In the genomic region with DNA sequence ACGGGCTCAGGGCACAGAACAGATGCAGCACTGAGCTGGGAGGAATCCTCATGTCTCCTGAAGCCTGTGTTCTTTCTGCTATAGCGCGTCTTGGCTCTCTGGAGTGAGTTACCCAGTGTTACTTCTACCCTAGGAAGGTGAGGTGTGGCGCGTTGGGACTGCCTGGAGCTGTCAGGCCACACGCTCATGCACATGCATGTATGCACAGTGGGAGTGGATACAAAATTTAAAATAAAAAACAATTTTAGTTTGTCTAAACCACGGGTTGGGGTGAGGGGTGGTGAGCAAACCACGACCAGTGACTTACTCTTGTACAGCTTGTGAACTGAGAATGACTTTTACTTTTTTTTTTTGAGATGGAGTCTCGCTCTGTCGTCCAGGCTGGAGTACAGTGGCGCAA, we compare ENCODE assay signal across 28 cellular contexts.
DNase-seq lines count a peak whose midpoint lies in the region; ATAC-seq and TF ChIP-seq lines count a peak whose summit lies in the region.
"Had no signal": no experiment of that assay in that cellular context is flagged by ENCODE, and none has a peak within 500 bp of the region (broad histone marks: within the 10 kb centered on the region; RNA-seq: fewer than 3 reads in every experiment).

No MANE protein-coding gene starts in this region.

- H4K8ac ChIP-seq in mesenchymal stem cell (ENCODE audit: low read length): no peak overlapping the region

- no peaks in the 10 kb centered on the region for H3K9me3 Mint-ChIP-seq in effector memory CD8-positive, alpha-beta T cell
- H3K9me3 Mint-ChIP-seq: T-helper 1 cell treated with Interleukin-12 subunit alpha and Interleukin-12 subunit beta and Interleukin-4 antibody, amounts not matched to agents 30 μg/mL and 1 μg/mL, for 36 hours had no signal

- no peaks in the 10 kb centered on the region for H3K36me3 Mint-ChIP-seq in effector memory CD8-positive, alpha-beta T cell (ENCODE audit: insufficient read depth)

- H3K27ac Mint-ChIP-seq in effector memory CD8-positive, alpha-beta T cell: peak overlapping the region in 1 of 2 donors; percentile 95
- H3K27ac Mint-ChIP-seq: activated naive CD8-positive, alpha-beta T cell treated with anti-CD3 and anti-CD28 coated beads, Interleukin-2, amount 10 ng/mL, durations not matched to agents 7 days and 5 days; T-helper 1 cell treated with Interleukin-12 subunit alpha and Interleukin-12 subunit beta and Interleukin-4 antibody, amounts not matched to agents 30 μg/mL and 1 μg/mL, for 36 hours had no signal

- TF ChIP-seq CTCF in DND-41 (IDR thresholded peaks at IDR 0.05; ENCODE audit: borderline replicate concordance, extremely low read depth, low read length, poor library complexity, severe bottlenecking) (no peak), VCaP (conservative IDR thresholded peaks at IDR 0.05) (no peak)

- H3K4me3 Mint-ChIP-seq in effector memory CD8-positive, alpha-beta T cell: peak overlapping the region in 1 of 2 donors; percentile 40

- DNase-seq in activated CD4-positive, alpha-beta T cell treated with anti-CD3 and anti-CD28 coated beads for 48 hours: peak; percentile 25
- DNase-seq in activated CD4-positive, alpha-beta T cell treated with anti-CD3 and anti-CD28 coated beads, Interleukin-2, amount 50 U/mL, for 1 hour: no peak
- DNase-seq in DND-41 (peak; percentile 54), mesenchymal stem cell (no peak), left colon (no peak)
- no peak for DNase-seq in effector memory CD8-positive, alpha-beta T cell
- DNase-seq: activated naive CD8-positive, alpha-beta T cell treated with anti-CD3 and anti-CD28 coated beads, Interleukin-2, amount 10 ng/mL, durations not matched to agents 7 days and 5 days; activated T-cell treated with anti-CD3 and anti-CD28 coated beads, Interleukin-2, amount 50 U/mL, for 48 hours; BE2C; Caco-2; DMS79; dorsolateral prefrontal cortex; KBM-7; kidney glomerular epithelial cell; NCI-H1105 treated with DMSO at 0.1 percent for 48 hours; NCI-H2029; NCI-H2227 treated with DMSO at 0.1 percent for 48 hours; NCI-H69; nucleus accumbens; psoas muscle; stimulated activated CD8-positive, alpha-beta memory T cell treated with anti-CD3 and anti-CD28 coated beads, Interleukin-4, amount 100 ng/mL, for 48 hours; stomach had no signal

- H3K4ac ChIP-seq in mesenchymal stem cell (ENCODE audit: low read depth in 1 of 2, low read length in 2 of 2): no peak overlapping the region

- H3K14ac ChIP-seq in mesenchymal stem cell (ENCODE audit: low read length in 2 of 2): no peak overlapping the region

- H3K9me3 ChIP-seq in DND-41 (ENCODE audit: insufficient read depth, low read length, severe bottlenecking) (no peaks in the 10 kb centered on the region), mesenchymal stem cell (ENCODE audit: control insufficient read depth, low read length) (peaks cover 12% of the 10 kb centered on the region)
- H3K9me3 ChIP-seq: BE2C, Caco-2, psoas muscle had no signal

- H2BK120ac ChIP-seq in mesenchymal stem cell (ENCODE audit: low read depth, low read length): no peak overlapping the region

- no peaks in the 10 kb centered on the region for H3K79me2 ChIP-seq in DND-41 (ENCODE audit: insufficient read depth, low read length)

- peak; percentile 6; the same call in 1 of the 3 replicates for ATAC-seq in DND-41 (ENCODE audit: insufficient read depth, low read depth)
- no peak for ATAC-seq in GM19467 (IDR thresholded peaks at IDR 0.05; ENCODE audit: unreplicated experiment)
- no peak for ATAC-seq in effector memory CD8-positive, alpha-beta T cell (replicated peaks)
- ATAC-seq in left colon: no peak
- ATAC-seq: A549, psoas muscle had no signal

- H3K4me2 ChIP-seq in DND-41 (ENCODE audit: insufficient read depth, low read length) (0 out of 2 replicates have a peak overlapping the region, but pooled peaks have one; percentile 60), mesenchymal stem cell (ENCODE audit: low read length, poor library complexity, severe bottlenecking) (no peak overlapping the region)
- H3K4me2 ChIP-seq: A549 had no signal

- H3K4me3 ChIP-seq in DND-41 (ENCODE audit: low read depth in 1 of 2, low read length in 2 of 2): no peak overlapping the region
- no peak overlapping the region for H3K4me3 ChIP-seq in mesenchymal stem cell (ENCODE audit: insufficient read depth in 1 of 2, low read depth in 1 of 2, low read length in 2 of 2)
- H3K4me3 ChIP-seq: A549, dorsolateral prefrontal cortex, psoas muscle, SK-N-MC, stomach, tibial nerve had no signal

- peak overlapping the region in 1 of 2 experiments; percentile 7 for H2BK12ac ChIP-seq in mesenchymal stem cell (ENCODE audit: low read length in 2 of 2)

- H3K27ac ChIP-seq in DND-41 (ENCODE audit: low read length) (peak overlapping the region; percentile 72), VCaP (peak overlapping the region; percentile 88), mesenchymal stem cell (ENCODE audit: low read length, poor library complexity, severe bottlenecking) (no peak overlapping the region)
- H3K27ac ChIP-seq: A549, psoas muscle, SK-N-MC had no signal

- H3K36me3 ChIP-seq in DND-41 (ENCODE audit: insufficient read depth, low read length): no peaks in the 10 kb centered on the region
- peaks cover 0 to 4% of the 10 kb centered on the region in 2 experiments for H3K36me3 ChIP-seq in mesenchymal stem cell (ENCODE audit: control insufficient read depth in 1 of 2, insufficient read depth in 2 of 2, low read depth in 1 of 2, low read length in 2 of 2)
- H3K36me3 ChIP-seq: BE2C, stomach, tibial nerve had no signal

- peak overlapping the region; percentile 88 for H2AK5ac ChIP-seq in mesenchymal stem cell (ENCODE audit: low read length, severe bottlenecking)

- H2AFZ ChIP-seq in DND-41 (ENCODE audit: low read depth, low read length) (no peak overlapping the region), mesenchymal stem cell (ENCODE audit: low read depth, low read length) (no peak overlapping the region)

- H4K20me1 ChIP-seq in DND-41 (ENCODE audit: insufficient read depth, low read length): no peaks in the 10 kb centered on the region

- H3K9ac ChIP-seq in DND-41 (ENCODE audit: low read depth, low read length): no peak overlapping the region
- no peak overlapping the region for H3K9ac ChIP-seq in mesenchymal stem cell (ENCODE audit: low read length)

- H3K18ac ChIP-seq in mesenchymal stem cell (ENCODE audit: low read depth in 1 of 2, low read length in 2 of 2): peak overlapping the region in 1 of 2 experiments; percentile 16

- H3K27me3 ChIP-seq in DND-41 (ENCODE audit: insufficient read depth, low read length, poor library complexity): no peaks in the 10 kb centered on the region
- no peaks in the 10 kb centered on the region for H3K27me3 ChIP-seq in mesenchymal stem cell (ENCODE audit: control insufficient read depth in 1 of 2, insufficient read depth in 1 of 2, low read length in 2 of 2)
- H3K27me3 ChIP-seq: BE2C, tibial nerve had no signal

- H2BK15ac ChIP-seq in mesenchymal stem cell (ENCODE audit: low read depth, poor library complexity, severe bottlenecking): no peak overlapping the region

- H3K4me1 ChIP-seq in DND-41 (ENCODE audit: insufficient read depth, low read length): peaks cover 32% of the 10 kb centered on the region
- peaks cover 2% of the 10 kb centered on the region for H3K4me1 ChIP-seq in mesenchymal stem cell (ENCODE audit: control insufficient read depth, insufficient read depth, low read depth, low read length)
- H3K4me1 ChIP-seq: A549, BE2C, Caco-2, psoas muscle had no signal

- H4K91ac ChIP-seq in mesenchymal stem cell (ENCODE audit: low read length): no peak overlapping the region

- no peaks in the 10 kb centered on the region for H3K27me3 Mint-ChIP-seq in effector memory CD8-positive, alpha-beta T cell
- H3K27me3 Mint-ChIP-seq: activated naive CD8-positive, alpha-beta T cell treated with anti-CD3 and anti-CD28 coated beads, Interleukin-2, amount 10 ng/mL, durations not matched to agents 7 days and 5 days had no signal

- H3K4me1 Mint-ChIP-seq in effector memory CD8-positive, alpha-beta T cell (ENCODE audit: low read depth in 2 of 2): peaks cover 16 to 18% of the 10 kb centered on the region in 2 donors

- no peak overlapping the region for H3K23ac ChIP-seq in mesenchymal stem cell (ENCODE audit: low read length in 2 of 2)

- WGBS in mesenchymal stem cell: 98% methylated on average over 11 of the region's 11 CpGs

- intact Hi-C loops in left colon (cut with DNase I, micrococcal nuclease): no loop called here

- H2BK5ac ChIP-seq in mesenchymal stem cell (ENCODE audit: low read depth, low read length, poor library complexity, severe bottlenecking): no peak overlapping the region

- H3K79me1 ChIP-seq in mesenchymal stem cell (replicated peaks; ENCODE audit: low read length, poor library complexity, severe bottlenecking): no peaks in the 10 kb centered on the region

Comparison
In these comparisons a context has a peak if more than half of its experiments do, and no peak if none do; other contexts are left out.
1. DNase-seq: peak in activated CD4-positive, alpha-beta T cell treated with anti-CD3 and anti-CD28 coated beads for 48 hours (single experiment) and DND-41 (single experiment); none in activated CD4-positive, alpha-beta T cell treated with anti-CD3 and anti-CD28 coated beads, Interleukin-2, amount 50 U/mL, for 1 hour (single experiment), mesenchymal stem cell (single experiment), effector memory CD8-positive, alpha-beta T cell (0 of 3) and left colon (0 of 2).